In the genomic region with DNA sequence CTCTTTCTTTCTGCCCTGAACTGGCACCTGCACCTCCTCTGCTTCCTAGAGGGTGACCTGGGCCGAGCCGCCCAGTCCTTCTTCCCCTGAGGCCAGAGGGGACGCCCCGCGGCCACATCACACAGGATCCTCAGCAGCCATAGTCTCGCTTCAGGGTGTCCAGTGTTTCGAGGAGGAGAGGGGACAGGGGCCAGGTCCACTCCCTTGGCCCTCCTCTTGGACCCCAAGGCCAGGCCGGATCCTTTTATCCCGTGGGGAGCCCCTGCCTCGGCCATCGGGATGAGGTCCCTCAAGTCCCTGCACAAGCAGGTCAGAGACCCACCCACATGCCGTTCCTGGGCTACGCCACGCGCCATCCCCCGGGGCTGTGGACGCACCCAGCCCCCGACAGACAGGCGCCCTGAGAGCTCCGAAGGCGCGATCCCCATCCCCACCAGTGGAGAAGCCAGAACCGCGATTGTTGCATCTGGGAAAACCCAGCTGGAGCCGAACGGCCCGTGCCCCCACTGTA, we compare ENCODE assay signal across 29 cellular contexts. TPM values are rescaled to one million over a fixed set of nuclear protein-coding genes. Genes with fewer than 3 reads are reported as not detected.
DNase-seq lines count a peak whose midpoint lies in the region; ATAC-seq and TF ChIP-seq lines count a peak whose summit lies in the region.
"Had no signal": no experiment of that assay in that cellular context is flagged by ENCODE, and none has a peak within 500 bp of the region (broad histone marks: within the 10 kb centered on the region; RNA-seq: fewer than 3 reads in every experiment).

No MANE protein-coding gene starts in this region.

- H4K8ac ChIP-seq in neuronal stem cell (ENCODE audit: low read depth, low read length) = no peak overlapping the region

- peak overlapping the region; percentile 38 for H3K14ac ChIP-seq in neuronal stem cell (ENCODE audit: low read length)

- DNase-seq in Right ventricle myocardium superior (peak; percentile 36), left ventricle myocardium inferior (no peak), chondrocyte (ENCODE audit: low spot score) (peak; percentile 86), neuronal stem cell (ENCODE audit: low spot score) (no peak), NCI-H69 (lab: John Stamatoyannopoulos, UW) (no peak), NCI-H526 (lab: John Stamatoyannopoulos, UW) (no peak)
- DNase-seq: activated CD4-positive, alpha-beta T cell treated with anti-CD3 and anti-CD28 coated beads, Interleukin-2, amount 10 ng/mL, durations not matched to agents 24 days and 14 days; activated gamma-delta T cell treated with Interleukin-2 at 50 U/mL for 16 hours; activated naive CD8-positive, alpha-beta T cell treated with anti-CD3 and anti-CD28 coated beads, Interleukin-2, amount 10 ng/mL, durations not matched to agents 7 days and 5 days; AML-193; caudate nucleus; CD4-positive, alpha-beta T cell; cortex of kidney; DMS 273 treated with DMSO at 0.1 percent for 48 hours; effector memory CD4-positive, alpha-beta T cell; immature natural killer cell; Karpas-422; left ventricle myocardium superior; NCI-H2029 treated with DMSO at 0.1 percent for 48 hours; NCI-H524 treated with DMSO at 0.1 percent for 48 hours; stimulated activated naive B cell treated with anti-CD40 and anti-IgM and Interleukin-4, amounts not matched to agents 10 μg/mL and 1 μg/mL and 100 μg/mL, for 72 hours; SW 1271; T1000 had no signal

- no peak overlapping the region for H2BK15ac ChIP-seq in neuronal stem cell (ENCODE audit: low read length)

- H3K4me1 ChIP-seq in left ventricle myocardium inferior (peaks cover 8% of the 10 kb centered on the region), neuronal stem cell (ENCODE audit: control insufficient read depth in 2 of 2, insufficient read depth in 1 of 2, low read depth in 1 of 2, low read length in 2 of 2) (peaks cover 3 to 14% of the 10 kb centered on the region in 2 donors)
- H3K4me1 ChIP-seq: psoas muscle had no signal

- no peak overlapping the region for H3K4me3 Mint-ChIP-seq in chondrocyte (ENCODE audit: unreplicated experiment)
- H3K4me3 Mint-ChIP-seq: activated CD4-positive, alpha-beta T cell treated with anti-CD3 and anti-CD28 coated beads, Interleukin-2, amount 10 ng/mL, durations not matched to agents 24 days and 14 days; activated naive CD8-positive, alpha-beta T cell treated with anti-CD3 and anti-CD28 coated beads, Interleukin-2, amount 10 ng/mL, durations not matched to agents 7 days and 5 days; CD4-positive, alpha-beta T cell; immature natural killer cell; stimulated activated naive B cell treated with anti-CD40 and anti-IgM and Interleukin-4, amounts not matched to agents 10 μg/mL and 1 μg/mL and 100 μg/mL, for 72 hours had no signal

- H3K27me3 ChIP-seq in left ventricle myocardium inferior (ENCODE audit: low read depth) (peaks cover 14% of the 10 kb centered on the region), neuronal stem cell (ENCODE audit: control insufficient read depth in 3 of 3, insufficient read depth in 3 of 3, low read depth in 1 of 3, low read length in 3 of 3) (no peaks in the 10 kb centered on the region)

- H2BK120ac ChIP-seq in neuronal stem cell (ENCODE audit: low read depth, low read length) = peak overlapping the region; percentile 8

- no peak overlapping the region for H2BK12ac ChIP-seq in neuronal stem cell (ENCODE audit: low read length)

- peaks cover 5% of the 10 kb centered on the region for H3K79me1 ChIP-seq in neuronal stem cell (ENCODE audit: low read depth, low read length)

- H3K27ac ChIP-seq in left ventricle myocardium inferior (replicated peaks) = no peak overlapping the region
- no peak overlapping the region for H3K27ac ChIP-seq in neuronal stem cell (replicated peaks; ENCODE audit: low read length)
- H3K27ac ChIP-seq: epithelial cell of prostate, psoas muscle, suprapubic skin had no signal

- no peak overlapping the region for H2AFZ ChIP-seq in neuronal stem cell (ENCODE audit: low read length)

- peak overlapping the region; percentile 97 for H2AK5ac ChIP-seq in neuronal stem cell (ENCODE audit: low read depth, low read length)

- TF ChIP-seq CTCF in left ventricle myocardium inferior (IDR thresholded peaks at IDR 0.05; ENCODE audit: borderline replicate concordance) (no peak), chondrocyte (IDR thresholded peaks at IDR 0.05) (no peak)

- peaks cover 6% of the 10 kb centered on the region for H3K9me3 Mint-ChIP-seq in chondrocyte (ENCODE audit: low read depth)
- H3K9me3 Mint-ChIP-seq: activated CD4-positive, alpha-beta T cell treated with anti-CD3 and anti-CD28 coated beads, Interleukin-2, amount 10 ng/mL, durations not matched to agents 24 days and 14 days; activated naive CD8-positive, alpha-beta T cell treated with anti-CD3 and anti-CD28 coated beads, Interleukin-2, amount 10 ng/mL, durations not matched to agents 7 days and 5 days; CD4-positive, alpha-beta T cell; immature natural killer cell; stimulated activated naive B cell treated with anti-CD40 and anti-IgM and Interleukin-4, amounts not matched to agents 10 μg/mL and 1 μg/mL and 100 μg/mL, for 72 hours had no signal

- peaks cover 9% of the 10 kb centered on the region for H3K36me3 Mint-ChIP-seq in chondrocyte (ENCODE audit: low read depth)

- ATAC-seq in Right ventricle myocardium superior (ENCODE audit: poor library complexity) (no peak), HG02885 (IDR thresholded peaks at IDR 0.05; ENCODE audit: poor library complexity, unreplicated experiment) (no peak)
- ATAC-seq: left ventricle myocardium superior; Panc1; stimulated activated naive B cell treated with anti-CD40 and anti-IgM and Interleukin-4, amounts not matched to agents 10 μg/mL and 1 μg/mL and 100 μg/mL, for 72 hours had no signal

- H3K4me1 Mint-ChIP-seq in chondrocyte (ENCODE audit: low read depth) = peaks cover 19% of the 10 kb centered on the region

- H4K91ac ChIP-seq in neuronal stem cell (ENCODE audit: low read depth, low read length, poor library complexity) = no peak overlapping the region

- no peak overlapping the region for H3K4me2 ChIP-seq in neuronal stem cell (ENCODE audit: insufficient read depth, low read length, poor library complexity, severe bottlenecking)

- no peak overlapping the region for H3K4ac ChIP-seq in neuronal stem cell (ENCODE audit: low read length)

- peak overlapping the region; percentile 80 for H3K23ac ChIP-seq in neuronal stem cell (ENCODE audit: low read depth, low read length, poor library complexity)

- H3K9me3 ChIP-seq in left ventricle myocardium inferior (replicated peaks) (no peaks in the 10 kb centered on the region), neuronal stem cell (replicated peaks in 1 of 2; ENCODE audit: control insufficient read depth in 2 of 2, insufficient read depth in 1 of 2, low read depth in 1 of 2, low read length in 2 of 2) (no peaks in the 10 kb centered on the region)
- H3K9me3 ChIP-seq: psoas muscle, suprapubic skin had no signal

- H3K36me3 ChIP-seq in left ventricle myocardium inferior = peaks cover 27% of the 10 kb centered on the region
- peaks cover 0 to 6% of the 10 kb centered on the region in 2 donors for H3K36me3 ChIP-seq in neuronal stem cell (replicated peaks in 1 of 2; ENCODE audit: control insufficient read depth in 2 of 2, insufficient read depth in 2 of 2, low read length in 2 of 2)

- whole genome bisulfite sequencing in neuronal stem cell (ENCODE audit: extremely low coverage in 2 of 2, insufficient read length in 2 of 2, insufficient replicate concordance in 1 of 2), 2 donors = no CpG with 5 or more reads among the region's 27 CpGs

- no peak overlapping the region for H3K4me3 ChIP-seq in left ventricle myocardium inferior
- H3K4me3 ChIP-seq in neuronal stem cell (ENCODE audit: low read length in 2 of 2) = no peak overlapping the region
- H3K4me3 ChIP-seq: psoas muscle, suprapubic skin had no signal

- no peak overlapping the region for H2BK5ac ChIP-seq in neuronal stem cell (ENCODE audit: low read length)

- H3K27ac Mint-ChIP-seq in chondrocyte (ENCODE audit: unreplicated experiment) = no peak overlapping the region
- H3K27ac Mint-ChIP-seq: activated CD4-positive, alpha-beta T cell treated with anti-CD3 and anti-CD28 coated beads, Interleukin-2, amount 10 ng/mL, durations not matched to agents 24 days and 14 days; activated naive CD8-positive, alpha-beta T cell treated with anti-CD3 and anti-CD28 coated beads, Interleukin-2, amount 10 ng/mL, durations not matched to agents 7 days and 5 days; CD4-positive, alpha-beta T cell; stimulated activated naive B cell treated with anti-CD40 and anti-IgM and Interleukin-4, amounts not matched to agents 10 μg/mL and 1 μg/mL and 100 μg/mL, for 72 hours had no signal

- peak overlapping the region; percentile 80 for H3K18ac ChIP-seq in neuronal stem cell (ENCODE audit: low read length)

- intact Hi-C loops in Right ventricle myocardium superior (cut with DNase I) (no loop called here), left ventricle myocardium inferior (cut with micrococcal nuclease) (no loop called here)

- H3K27me3 Mint-ChIP-seq in chondrocyte (ENCODE audit: low read depth) = no peaks in the 10 kb centered on the region
- H3K27me3 Mint-ChIP-seq: activated CD4-positive, alpha-beta T cell treated with anti-CD3 and anti-CD28 coated beads, Interleukin-2, amount 10 ng/mL, durations not matched to agents 24 days and 14 days; activated naive CD8-positive, alpha-beta T cell treated with anti-CD3 and anti-CD28 coated beads, Interleukin-2, amount 10 ng/mL, durations not matched to agents 7 days and 5 days; CD4-positive, alpha-beta T cell had no signal

- H3K9ac ChIP-seq in neuronal stem cell (ENCODE audit: low read depth, low read length, poor library complexity) = peak overlapping the region; percentile 21

RNA-seq across cellular contexts. Expression of a gene that starts 3.6 kb away (rescaled TPM):
- total RNA-seq in Right ventricle myocardium superior = not detected
- total RNA-seq in left ventricle myocardium inferior = not detected
- 0.32 to 1.2 TPM in 2 of 3 replicates, not detected in the other for total RNA-seq in chondrocyte
- polyA plus RNA-seq in neuronal stem cell (2013, experiment 1 of 2) = 2.4 TPM
- 2.2 TPM for polyA plus RNA-seq in neuronal stem cell (2013, experiment 2 of 2)
- total RNA-seq: activated naive CD8-positive, alpha-beta T cell treated with anti-CD3 and anti-CD28 coated beads, Interleukin-2, amount 10 ng/mL, durations not matched to agents 7 days and 5 days; CD4-positive, alpha-beta T cell; left ventricle myocardium superior; psoas muscle; skeletal muscle tissue had no signal
- polyA plus RNA-seq: immature natural killer cell, psoas muscle had no signal

RNA-seq across cellular contexts. Expression of a gene that starts 37.2 kb away (rescaled TPM):
- total RNA-seq in Right ventricle myocardium superior (16.1 TPM), left ventricle myocardium inferior (17.3 TPM), chondrocyte (27.3 to 33.8 TPM (median 32.0 TPM) in 3 replicates)
- 7.3 TPM for polyA plus RNA-seq in neuronal stem cell (2013, experiment 1 of 2)
- polyA plus RNA-seq in neuronal stem cell (2013, experiment 2 of 2) = 7.5 TPM

Comparison
In these comparisons a context has a peak if more than half of its experiments do, and no peak if none do; other contexts are left out.
1. DNase-seq: peak in Right ventricle myocardium superior (single experiment) and chondrocyte (single experiment); none in left ventricle myocardium inferior (single experiment), neuronal stem cell (single experiment), NCI-H69 (single experiment) and NCI-H526 (0 of 2).